ENCODE assay signal across 11 cellular contexts in the genomic region with DNA sequence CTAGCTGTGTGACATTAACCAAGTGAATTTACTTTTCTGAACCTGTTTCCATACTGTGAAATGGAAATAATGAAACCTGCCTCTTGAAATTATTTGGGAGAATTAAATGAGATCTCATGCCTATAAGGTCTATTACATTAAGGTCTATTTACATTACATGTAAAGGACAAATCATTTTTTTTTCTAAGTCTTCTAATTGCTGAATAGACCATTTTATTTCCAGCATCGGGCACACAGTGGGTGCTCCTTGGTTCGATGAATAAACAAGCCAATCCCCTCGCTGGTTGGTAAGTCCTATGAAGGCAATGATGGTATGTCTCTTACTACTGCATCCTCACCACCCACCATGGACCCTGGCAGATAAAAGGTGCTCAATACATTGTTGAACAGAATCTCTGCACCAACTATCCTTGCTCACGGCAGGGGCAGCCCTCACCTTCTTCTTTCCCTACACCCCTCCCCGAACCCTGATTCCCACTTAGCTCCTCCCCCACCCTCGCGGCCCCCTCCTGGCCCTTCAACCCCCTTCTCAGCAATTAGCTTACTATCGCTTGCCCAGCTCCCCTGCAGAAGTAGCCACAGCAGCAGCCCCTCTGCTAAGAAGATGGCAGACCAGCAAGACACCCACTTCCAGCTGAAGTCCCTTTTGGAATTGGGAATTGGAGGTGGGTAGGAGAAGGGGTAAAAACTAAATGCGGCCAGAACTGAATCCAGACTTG. TPM values are rescaled to one million over a fixed set of nuclear protein-coding genes. Genes with fewer than 3 reads are reported as not detected.
DNase-seq lines count a peak whose midpoint lies in the region; ATAC-seq and TF ChIP-seq lines count a peak whose summit lies in the region.
"Had no signal": no experiment of that assay in that cellular context is flagged by ENCODE, and none has a peak within 500 bp of the region (broad histone marks: within the 10 kb centered on the region; RNA-seq: fewer than 3 reads in every experiment).

No MANE protein-coding gene starts in this region.

- H2AFZ ChIP-seq in neural progenitor cell (replicated peaks) = no peak overlapping the region

- no peaks in the 10 kb centered on the region for H3K36me3 Mint-ChIP-seq in neural progenitor cell

- no peak overlapping the region for H3K9ac ChIP-seq in neural progenitor cell
- H3K9ac ChIP-seq: SK-N-SH had no signal

- H3K36me3 ChIP-seq in esophagus muscularis mucosa = peaks cover 0 to 6% (median 0%) of the 10 kb centered on the region in 4 donors
- H3K36me3 ChIP-seq in neural progenitor cell = no peaks in the 10 kb centered on the region

- intact Hi-C loops in right cardiac atrium (cut with DNase I) = loop anchor here in 3 of 4 donors (5.0 to 10.0 kb wide), 3 partner anchors 48 to 173 kb away; no protein-coding TSS in a partner anchor
- intact Hi-C loops in Right ventricle myocardium inferior (cut with DNase I) = loop anchor here (5.0 kb wide), 2 partner anchors 38 to 68 kb away; no protein-coding TSS in a partner anchor
- intact Hi-C loops in esophagus muscularis mucosa (cut with DNase I) = no loop called here

- no peaks in the 10 kb centered on the region for H3K9me3 ChIP-seq in right cardiac atrium (ENCODE audit: control insufficient read depth, low read length)
- no peaks in the 10 kb centered on the region for H3K9me3 ChIP-seq in esophagus muscularis mucosa
- no peaks in the 10 kb centered on the region for H3K9me3 ChIP-seq in neural progenitor cell (ENCODE audit: low read depth)
- H3K9me3 ChIP-seq: SK-N-SH had no signal

- H3K4me3 ChIP-seq in right cardiac atrium (ENCODE audit: low read length) (peak overlapping the region; percentile 90), esophagus muscularis mucosa (peak overlapping the region; percentile 70 to 82 (median 73)), neural progenitor cell (peak overlapping the region; percentile 97)

- no peak for TF ChIP-seq POLR2A in esophagus muscularis mucosa (IDR thresholded peaks at IDR 0.05; ENCODE audit: low read depth)

- TF ChIP-seq CTCF in esophagus muscularis mucosa (IDR thresholded peaks at IDR 0.05) = no peak
- no peak for TF ChIP-seq CTCF in neural progenitor cell (IDR thresholded peaks at IDR 0.05)

- H4K20me1 ChIP-seq in neural progenitor cell (ENCODE audit: low read depth) = peaks cover 21% of the 10 kb centered on the region

- H3K4me1 Mint-ChIP-seq in neural progenitor cell = peaks cover 59% of the 10 kb centered on the region
- peaks cover 33% of the 10 kb centered on the region for H3K4me1 Mint-ChIP-seq in stimulated activated naive CD8-positive, alpha-beta T cell treated with anti-CD3 and anti-CD28 coated beads, Interleukin-15, amount 100 ng/mL, for 72 hours

- H3K4me1 ChIP-seq in right cardiac atrium (ENCODE audit: control insufficient read depth, insufficient read depth, low read length) (peaks cover 5% of the 10 kb centered on the region), esophagus muscularis mucosa (peaks cover 53 to 84% (median 64%) of the 10 kb centered on the region in 4 donors), neural progenitor cell (peaks cover 60% of the 10 kb centered on the region)

- DNase-seq in right cardiac atrium (no peak), Right ventricle myocardium inferior (ENCODE audit: missing footprints) (no peak), esophagus muscularis mucosa (ENCODE audit: extremely low spot score) (no peak), neural progenitor cell (ENCODE audit: low spot score) (peak; percentile 49)
- DNase-seq in stimulated activated CD4-positive, alpha-beta T cell treated with anti-CD3 and anti-CD28 coated beads, Interleukin-12 subunit alpha, Interleukin-12 subunit beta, amount 100 ng/mL, for 4 hours = no peak
- DNase-seq in stimulated activated naive CD8-positive, alpha-beta T cell treated with anti-CD3 and anti-CD28 coated beads, Interleukin-15, amount 100 ng/mL, for 72 hours = no peak
- DNase-seq: effector CD8-positive, alpha-beta T cell had no signal

- H3K9me3 Mint-ChIP-seq in neural progenitor cell = no peaks in the 10 kb centered on the region
- H3K9me3 Mint-ChIP-seq in stimulated activated naive CD8-positive, alpha-beta T cell treated with anti-CD3 and anti-CD28 coated beads, Interleukin-15, amount 100 ng/mL, for 72 hours = no peaks in the 10 kb centered on the region

- WGBS in right cardiac atrium = 19% methylated on average over 9 of the region's 9 CpGs
- 15% methylated on average over 9 of the region's 9 CpGs for WGBS in esophagus muscularis mucosa

- H3K27me3 ChIP-seq in right cardiac atrium (ENCODE audit: control insufficient read depth, insufficient read depth) (no peaks in the 10 kb centered on the region), esophagus muscularis mucosa (peaks cover 0 to 68% (median 26%) of the 10 kb centered on the region in 4 donors), neural progenitor cell (no peaks in the 10 kb centered on the region)

- no peak for ATAC-seq in right cardiac atrium
- no peak for ATAC-seq in Right ventricle myocardium inferior
- no peak for ATAC-seq in GM18520 (IDR thresholded peaks at IDR 0.05; ENCODE audit: unreplicated experiment)
- ATAC-seq in GM19463 (IDR thresholded peaks at IDR 0.05; ENCODE audit: unreplicated experiment) = no peak
- ATAC-seq in stimulated activated naive CD8-positive, alpha-beta T cell treated with anti-CD3 and anti-CD28 coated beads, Interleukin-15, amount 100 ng/mL, for 72 hours = no peak

- H3K79me2 ChIP-seq in neural progenitor cell (ENCODE audit: low read depth) = peaks cover 70% of the 10 kb centered on the region

- peak overlapping the region; percentile 85 for H3K4me3 Mint-ChIP-seq in neural progenitor cell
- H3K4me3 Mint-ChIP-seq in stimulated activated naive CD8-positive, alpha-beta T cell treated with anti-CD3 and anti-CD28 coated beads, Interleukin-15, amount 100 ng/mL, for 72 hours = no peak overlapping the region

- H3F3A ChIP-seq in neural progenitor cell (ENCODE audit: low read depth) = peaks cover 83% of the 10 kb centered on the region

- TF ChIP-seq EP300 in esophagus muscularis mucosa (IDR thresholded peaks at IDR 0.05) = no peak

- H3K27ac Mint-ChIP-seq in neural progenitor cell = no peak overlapping the region
- H3K27ac Mint-ChIP-seq in stimulated activated naive CD8-positive, alpha-beta T cell treated with anti-CD3 and anti-CD28 coated beads, Interleukin-15, amount 100 ng/mL, for 72 hours = no peak overlapping the region

- H3K4me2 ChIP-seq in neural progenitor cell = peak overlapping the region; percentile 94

- H3K27ac ChIP-seq in right cardiac atrium (ENCODE audit: low read length) (peak overlapping the region; percentile 32), esophagus muscularis mucosa (replicated peaks in 1 of 4) (peak overlapping the region; percentile 76 to 82 (median 77)), neural progenitor cell (peak overlapping the region; percentile 84)
- H3K27ac ChIP-seq: HL-60 had no signal

- peaks cover 24% of the 10 kb centered on the region for H3K27me3 Mint-ChIP-seq in neural progenitor cell (ENCODE audit: insufficient read depth, low read depth)
- H3K27me3 Mint-ChIP-seq in stimulated activated naive CD8-positive, alpha-beta T cell treated with anti-CD3 and anti-CD28 coated beads, Interleukin-15, amount 100 ng/mL, for 72 hours = peaks cover 92% of the 10 kb centered on the region

RNA-seq across cellular contexts. Expression of gene PCDH1, which starts 3.0 kb away (rescaled TPM):
- total RNA-seq in right cardiac atrium (10 to 100 TPM in 2 of 4 donors, 1 to 10 TPM in 2; 7.2 to 21.3 (median 12.2) TPM), Right ventricle myocardium inferior (21.0 TPM), esophagus muscularis mucosa (10 to 100 TPM; 18.7 to 57.8 (median 38.2) TPM), neural progenitor cell (ENCODE audit: low replicate concordance) (24.8 and 48.4 TPM in 2 replicates)
- 9.2 TPM for polyA plus RNA-seq in right cardiac atrium

RNA-seq across cellular contexts. Expression of gene DELE1, which starts 48.5 kb away (rescaled TPM):
- total RNA-seq in right cardiac atrium = 100 to 1,000 TPM in 2 of 4 donors, 10 to 100 TPM in 2; 82.6 to 109 (median 99.2) TPM
- 62.0 TPM for polyA plus RNA-seq in right cardiac atrium
- 94.4 TPM for total RNA-seq in Right ventricle myocardium inferior
- 10 to 100 TPM; 44.4 to 75.8 (median 49.6) TPM for total RNA-seq in esophagus muscularis mucosa
- total RNA-seq in neural progenitor cell (ENCODE audit: low replicate concordance) = 47.7 and 86.5 TPM in 2 replicates

Comparison
In these comparisons a context has a peak if more than half of its experiments do, and no peak if none do; other contexts are left out.
1. H3K27ac ChIP-seq: peak in every context shown above with its lines; median percentile 84 in neural progenitor cell; 77 in esophagus muscularis mucosa; 32 in right cardiac atrium.